In the genomic region with DNA sequence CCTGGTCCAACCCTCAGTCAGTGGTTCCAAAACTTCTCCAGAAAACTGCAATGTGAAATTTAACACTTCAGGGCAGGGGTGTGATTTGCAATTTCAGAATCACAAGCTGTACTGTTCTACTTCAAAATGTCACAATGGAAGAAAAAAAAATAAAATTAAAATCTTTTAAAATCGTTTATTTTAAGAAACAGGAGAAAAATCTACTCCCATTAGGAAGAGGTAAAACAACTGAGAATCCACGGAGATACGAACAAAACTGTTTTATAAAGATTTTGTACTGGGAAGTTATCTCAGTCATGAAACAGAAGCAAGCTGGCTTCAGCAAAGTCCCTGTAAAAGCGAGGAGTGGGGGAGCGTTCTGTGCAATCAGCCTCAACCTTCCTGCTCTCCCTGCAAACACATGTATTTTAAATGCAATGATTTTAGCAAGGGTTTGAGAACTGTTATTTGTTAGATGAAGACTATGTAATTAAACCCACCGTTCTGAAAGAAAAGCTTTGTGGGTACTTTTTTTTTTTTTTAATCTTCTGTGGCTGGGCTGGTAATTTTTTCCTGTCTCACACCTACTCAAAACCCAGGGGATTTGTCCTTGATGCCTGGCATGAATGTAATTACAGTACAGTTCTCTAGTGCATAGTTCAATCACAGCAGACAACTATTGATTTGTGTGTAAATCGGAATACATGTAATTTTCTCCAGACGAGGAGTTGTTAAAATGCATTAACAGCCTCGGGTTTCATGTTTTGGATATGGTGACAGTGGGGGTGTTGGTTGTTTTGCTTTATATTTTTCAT, we compare ENCODE assay signal across 11 cellular contexts.
A peak's percentile ranks its signal among the peaks of the same experiment; 100 is the strongest.
DNase-seq lines count a peak whose midpoint lies in the region; ATAC-seq and TF ChIP-seq lines count a peak whose summit lies in the region.
"Had no signal": no experiment of that assay in that cellular context is flagged by ENCODE, and none has a peak within 500 bp of the region (broad histone marks: within the 10 kb centered on the region; RNA-seq: fewer than 3 reads in every experiment).

No MANE protein-coding gene starts in this region.

- DNase-seq in COLO829 (ENCODE audit: low spot score) (peak; percentile 88), NCI-H146 treated with DMSO at 0.1 percent for 48 hours (lab: John Stamatoyannopoulos, UW; ENCODE audit: unreplicated experiment) (peak; percentile 32), astrocyte of the hippocampus (ENCODE audit: low read depth, low spot score) (peak; percentile 53), mesendoderm (peak; percentile 56), endothelial cell (ENCODE audit: low spot score) (no peak), GM19238 (ENCODE audit: insufficient read length, low spot score) (no peak)
- DNase-seq: naive B cell, NCI-H510A treated with DMSO at 0.1 percent for 48 hours had no signal

- WGBS in mesendoderm (ENCODE audit: extremely low coverage, insufficient coverage, low lambda C conversion rate) = no CpG with 5 or more reads among the region's 9 CpGs

- no peak overlapping the region for H3K4me2 ChIP-seq in mesendoderm (ENCODE audit: low read length)

- no peak overlapping the region for H3K4me3 ChIP-seq in mesendoderm (ENCODE audit: low read length)

- H3K36me3 ChIP-seq in mesendoderm (ENCODE audit: control insufficient read depth, insufficient read depth, low read length) = no peaks in the 10 kb centered on the region

- H3K27me3 Mint-ChIP-seq in endothelial cell (ENCODE audit: unreplicated experiment) = no peaks in the 10 kb centered on the region

- ATAC-seq in HG02981 (IDR thresholded peaks at IDR 0.05; ENCODE audit: unreplicated experiment) (no peak), HG02763 (IDR thresholded peaks at IDR 0.05; ENCODE audit: unreplicated experiment) (no peak)

- peaks cover 10% of the 10 kb centered on the region for H3K4me1 Mint-ChIP-seq in endothelial cell (ENCODE audit: unreplicated experiment)
- H3K4me1 Mint-ChIP-seq: naive B cell had no signal

- peak overlapping the region; percentile 66 for H3K27ac ChIP-seq in mesendoderm (ENCODE audit: low read depth, low read length)

- no peaks in the 10 kb centered on the region for H3K9me3 Mint-ChIP-seq in endothelial cell (ENCODE audit: unreplicated experiment)

- H3K4ac ChIP-seq in mesendoderm (ENCODE audit: low read depth, low read length) = peak overlapping the region; percentile 81

- peaks cover 9% of the 10 kb centered on the region for H3K4me1 ChIP-seq in mesendoderm (ENCODE audit: control insufficient read depth, low read depth, low read length)

- peak overlapping the region; percentile 77 for H2BK5ac ChIP-seq in mesendoderm (ENCODE audit: low read length)

- H3K79me1 ChIP-seq in mesendoderm (ENCODE audit: low read length) = no peaks in the 10 kb centered on the region

- no peak for TF ChIP-seq CTCF in endothelial cell (IDR thresholded peaks at IDR 0.05; ENCODE audit: unreplicated experiment)

- no peaks in the 10 kb centered on the region for H3K36me3 Mint-ChIP-seq in endothelial cell (ENCODE audit: low read depth, unreplicated experiment)
- H3K36me3 Mint-ChIP-seq: naive B cell had no signal

- no peak overlapping the region for H4K5ac ChIP-seq in mesendoderm (ENCODE audit: low read length)

- no peak overlapping the region for H3K23ac ChIP-seq in mesendoderm (ENCODE audit: low read length)

- peak overlapping the region; percentile 41 for H2BK15ac ChIP-seq in mesendoderm (replicated peaks; ENCODE audit: low read depth)

- H2BK120ac ChIP-seq in mesendoderm (ENCODE audit: low read depth, low read length) = peak overlapping the region; percentile 85

- H4K8ac ChIP-seq in mesendoderm (ENCODE audit: low read depth, low read length) = no peak overlapping the region

- H3K79me2 ChIP-seq in mesendoderm (ENCODE audit: control insufficient read depth, insufficient read depth, low read length) = no peaks in the 10 kb centered on the region

- no peak overlapping the region for H3K4me3 Mint-ChIP-seq in endothelial cell (ENCODE audit: unreplicated experiment)
- H3K4me3 Mint-ChIP-seq: activated T-helper 1 cell treated with anti-CD3 and anti-CD28 coated beads, Interleukin-12 subunit alpha, Interleukin-12 subunit beta, Interleukin-2, Interleukin-4 antibody, amounts not matched to agents 30 ng/mL and 10 ng/mL and 1 ng/mL, durations not matched to agents 14 hours and 24 hours and 36 hours; naive B cell had no signal

- no peaks in the 10 kb centered on the region for H3K27me3 ChIP-seq in mesendoderm (ENCODE audit: insufficient read depth, low read length, poor library complexity)

- no peak overlapping the region for H2AK5ac ChIP-seq in mesendoderm (ENCODE audit: low read length)

- peak overlapping the region; percentile 75 for H3K56ac ChIP-seq in mesendoderm (ENCODE audit: low read length)

- peak overlapping the region; percentile 38 for H3K9ac ChIP-seq in mesendoderm (ENCODE audit: low read length)

- peak overlapping the region; percentile 98 for H3K18ac ChIP-seq in mesendoderm (ENCODE audit: low read length)

- H3K27ac Mint-ChIP-seq in endothelial cell (ENCODE audit: unreplicated experiment) = no peak overlapping the region
- H3K27ac Mint-ChIP-seq: activated T-helper 1 cell treated with anti-CD3 and anti-CD28 coated beads, Interleukin-12 subunit alpha, Interleukin-12 subunit beta, Interleukin-2, Interleukin-4 antibody, amounts not matched to agents 30 ng/mL and 10 ng/mL and 1 ng/mL, durations not matched to agents 14 hours and 24 hours and 36 hours; naive B cell had no signal

Comparison
In these comparisons a context has a peak if more than half of its experiments do, and no peak if none do; other contexts are left out.
1. DNase-seq: peak in COLO829 (single experiment), NCI-H146 treated with DMSO at 0.1 percent for 48 hours (single experiment), astrocyte of the hippocampus (single experiment) and mesendoderm (single experiment); none in endothelial cell (single experiment) and GM19238 (single experiment).